In genomic region chr4:162485486-162485885, GRCh38 we compare ENCODE assay signal across 20 cellular contexts.
A peak's percentile ranks its signal among the peaks of the same experiment; 100 is the strongest.
DNase-seq lines count a peak whose midpoint lies in the region; ATAC-seq, FAIRE-seq and TF ChIP-seq lines count a peak whose summit lies in the region.
"Had no signal": no experiment of that assay in that cellular context is flagged by ENCODE, and none has a peak within 500 bp of the region (broad histone marks: within the 10 kb centered on the region; RNA-seq: fewer than 3 reads in every experiment).

No MANE protein-coding gene starts in this region.

- no peak overlapping the region for H3K4me3 Mint-ChIP-seq in stimulated activated memory B cell treated with anti-CD40 and anti-IgM and Interleukin-4, amounts not matched to agents 10 μg/mL and 1 μg/mL and 100 μg/mL, for 72 hours
- H3K4me3 Mint-ChIP-seq: activated naive CD8-positive, alpha-beta T cell treated with anti-CD3 and anti-CD28 coated beads, Interleukin-2, amount 10 ng/mL, durations not matched to agents 7 days and 5 days; immature natural killer cell; naive thymus-derived CD4-positive, alpha-beta T cell had no signal

- H3K4me3 ChIP-seq in epithelial cell of esophagus (ENCODE audit: low read length): no peak overlapping the region
- H3K4me3 ChIP-seq in smooth muscle cell: no peak overlapping the region
- H3K4me3 ChIP-seq: esophagus muscularis mucosa, heart left ventricle, lung had no signal

- no peaks in the 10 kb centered on the region for H3K27me3 Mint-ChIP-seq in stimulated activated memory B cell treated with anti-CD40 and anti-IgM and Interleukin-4, amounts not matched to agents 10 μg/mL and 1 μg/mL and 100 μg/mL, for 72 hours
- H3K27me3 Mint-ChIP-seq: activated naive CD8-positive, alpha-beta T cell treated with anti-CD3 and anti-CD28 coated beads, Interleukin-2, amount 10 ng/mL, durations not matched to agents 7 days and 5 days; naive thymus-derived CD4-positive, alpha-beta T cell had no signal

- H3K27ac Mint-ChIP-seq in stimulated activated memory B cell treated with anti-CD40 and anti-IgM and Interleukin-4, amounts not matched to agents 10 μg/mL and 1 μg/mL and 100 μg/mL, for 72 hours: no peak overlapping the region
- H3K27ac Mint-ChIP-seq: activated naive CD8-positive, alpha-beta T cell treated with anti-CD3 and anti-CD28 coated beads, Interleukin-2, amount 10 ng/mL, durations not matched to agents 7 days and 5 days; immature natural killer cell; naive thymus-derived CD4-positive, alpha-beta T cell had no signal

- peak overlapping the region; percentile 51 for H2AFZ ChIP-seq in smooth muscle cell (ENCODE audit: low read depth)
- H2AFZ ChIP-seq: parathyroid adenoma had no signal

- H3K9me3 Mint-ChIP-seq in stimulated activated memory B cell treated with anti-CD40 and anti-IgM and Interleukin-4, amounts not matched to agents 10 μg/mL and 1 μg/mL and 100 μg/mL, for 72 hours: peaks cover 5% of the 10 kb centered on the region
- H3K9me3 Mint-ChIP-seq: activated naive CD8-positive, alpha-beta T cell treated with anti-CD3 and anti-CD28 coated beads, Interleukin-2, amount 10 ng/mL, durations not matched to agents 7 days and 5 days had no signal

- no peaks in the 10 kb centered on the region for H3K27me3 ChIP-seq in smooth muscle cell (ENCODE audit: low read depth)
- H3K27me3 ChIP-seq: esophagus muscularis mucosa, heart left ventricle had no signal

- H3K36me3 ChIP-seq in smooth muscle cell (ENCODE audit: low read depth): no peaks in the 10 kb centered on the region
- H3K36me3 ChIP-seq: esophagus muscularis mucosa, heart left ventricle had no signal

- no peak for TF ChIP-seq CTCF in epithelial cell of esophagus (IDR thresholded peaks at IDR 0.05; ENCODE audit: insufficient read depth, low read depth, low read length, missing control alignments)
- no peak for TF ChIP-seq CTCF in smooth muscle cell (IDR thresholded peaks at IDR 0.05; ENCODE audit: borderline replicate concordance, insufficient read depth, poor library complexity, severe bottlenecking)

- H3K27ac ChIP-seq in smooth muscle cell (ENCODE audit: low read depth): peak overlapping the region; percentile 75
- H3K27ac ChIP-seq: esophagus muscularis mucosa, heart left ventricle, parathyroid adenoma had no signal

- H3K4me2 ChIP-seq in smooth muscle cell: peak overlapping the region; percentile 60

- peaks cover 6% of the 10 kb centered on the region for H3K4me1 ChIP-seq in smooth muscle cell (ENCODE audit: low read depth)
- H3K4me1 ChIP-seq: esophagus muscularis mucosa, heart left ventricle, parathyroid adenoma had no signal

- no peaks in the 10 kb centered on the region for H4K20me1 ChIP-seq in smooth muscle cell (ENCODE audit: low read depth)

- H3K4me1 Mint-ChIP-seq in stimulated activated memory B cell treated with anti-CD40 and anti-IgM and Interleukin-4, amounts not matched to agents 10 μg/mL and 1 μg/mL and 100 μg/mL, for 72 hours: no peaks in the 10 kb centered on the region
- H3K4me1 Mint-ChIP-seq: activated naive CD8-positive, alpha-beta T cell treated with anti-CD3 and anti-CD28 coated beads, Interleukin-2, amount 10 ng/mL, durations not matched to agents 7 days and 5 days; immature natural killer cell; naive thymus-derived CD4-positive, alpha-beta T cell had no signal

- no peaks in the 10 kb centered on the region for H3K9me3 ChIP-seq in smooth muscle cell (replicated peaks; ENCODE audit: low read depth)
- H3K9me3 ChIP-seq: esophagus muscularis mucosa, heart left ventricle had no signal

- no peaks in the 10 kb centered on the region for H3K36me3 Mint-ChIP-seq in stimulated activated memory B cell treated with anti-CD40 and anti-IgM and Interleukin-4, amounts not matched to agents 10 μg/mL and 1 μg/mL and 100 μg/mL, for 72 hours
- H3K36me3 Mint-ChIP-seq: activated naive CD8-positive, alpha-beta T cell treated with anti-CD3 and anti-CD28 coated beads, Interleukin-2, amount 10 ng/mL, durations not matched to agents 7 days and 5 days; immature natural killer cell; naive thymus-derived CD4-positive, alpha-beta T cell had no signal

- DNase-seq in ELR (ENCODE audit: low read depth) (peak; percentile 77), RCC 7860 (ENCODE audit: low spot score) (peak; percentile 54), epithelial cell of esophagus (ENCODE audit: low read depth) (peak; percentile 67), smooth muscle cell (lab: John Stamatoyannopoulos, UW; ENCODE audit: unreplicated experiment) (no peak), cortex of kidney (lab: John Stamatoyannopoulos, UW) (no peak), inferior parietal cortex (ENCODE audit: extremely low spot score) (no peak)
- DNase-seq: activated naive CD8-positive, alpha-beta T cell treated with anti-CD3 and anti-CD28 coated beads, Interleukin-2, amount 10 ng/mL, durations not matched to agents 7 days and 5 days; central memory CD4-positive, alpha-beta T cell; heart left ventricle; immature natural killer cell; MV-4-11; naive thymus-derived CD4-positive, alpha-beta T cell; NCI-H187; NCI-H446 treated with DMSO at 0.1 percent for 48 hours; T-helper 9 cell had no signal

- H3K79me2 ChIP-seq in smooth muscle cell (ENCODE audit: low read depth): no peaks in the 10 kb centered on the region
- H3K79me2 ChIP-seq: parathyroid adenoma had no signal

- H3K9ac ChIP-seq in smooth muscle cell (ENCODE audit: low read depth): peak overlapping the region; percentile 32
- H3K9ac ChIP-seq: parathyroid adenoma had no signal

- peak; percentile 51 for FAIRE-seq in RCC 7860 (lab: Jason Lieb, UNC)

- WGBS in smooth muscle cell (ENCODE audit: low lambda C conversion rate): 55% methylated on average over 6 of the region's 6 CpGs

- no peaks in the 10 kb centered on the region for H3F3A ChIP-seq in smooth muscle cell (ENCODE audit: low read depth)

- no peak for ATAC-seq in stimulated activated memory B cell treated with anti-CD40 and anti-IgM and Interleukin-4, amounts not matched to agents 10 μg/mL and 1 μg/mL and 100 μg/mL, for 72 hours
- ATAC-seq: activated CD4-positive, CD25-positive, alpha-beta regulatory T cell treated with anti-CD3 and anti-CD28 coated beads, Interleukin-2, amount 50 U/mL, for 24 hours; heart left ventricle; naive thymus-derived CD4-positive, alpha-beta T cell had no signal

Comparison
In these comparisons a context has a peak if more than half of its experiments do, and no peak if none do; other contexts are left out.
1. DNase-seq: peak in ELR (single experiment), RCC 7860 (single experiment) and epithelial cell of esophagus (single experiment); none in smooth muscle cell (single experiment), cortex of kidney (single experiment) and inferior parietal cortex (single experiment).